34 cellular contexts compared by ENCODE assay signal in the genomic region with DNA sequence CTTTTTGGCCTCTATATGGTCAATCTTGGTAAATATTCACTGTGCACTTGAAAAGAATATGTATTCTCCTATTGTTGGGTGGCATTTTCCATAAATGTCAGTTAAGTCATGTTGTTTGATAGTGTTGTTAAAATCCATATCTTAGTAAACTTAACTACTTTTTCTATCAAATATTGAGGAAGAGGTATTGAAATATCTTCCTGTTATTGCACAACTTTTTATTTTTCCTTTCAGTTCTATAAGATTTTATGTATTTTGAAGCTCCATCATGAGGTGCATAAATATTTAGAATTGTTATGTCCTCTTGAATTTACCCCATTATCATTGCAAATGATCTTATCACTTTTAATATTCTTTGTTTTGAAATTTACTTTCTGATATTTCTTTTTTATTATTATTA. TPM values are rescaled to one million over a fixed set of nuclear protein-coding genes. Genes with fewer than 3 reads are reported as not detected.
"Had no signal": no experiment of that assay in that cellular context is flagged by ENCODE, and none has a peak within 500 bp of the region (broad histone marks: within the 10 kb centered on the region; RNA-seq: fewer than 3 reads in every experiment).

No MANE protein-coding gene starts in this region.

- H3K4me1 ChIP-seq: ascending aorta had no signal

- DNase-seq: activated B cell treated with CpG ODN at 0.5 μM for 24 hours; activated CD4-positive, alpha-beta memory T cell treated with anti-CD3 and anti-CD28 coated beads for 36 hours; activated CD4-positive, alpha-beta T cell treated with anti-CD3 and anti-CD28 coated beads for 4 hours; activated CD4-positive, alpha-beta T cell treated with anti-CD3 and anti-CD28 coated beads, Interleukin-2, amount 10 ng/mL, durations not matched to agents 24 days and 14 days; activated CD4-positive, alpha-beta T cell treated with anti-CD3 and anti-CD28 coated beads, Interleukin-2, amount 50 U/mL, for 1 hour; activated CD4-positive, alpha-beta T cell treated with anti-CD3 and anti-CD28 coated beads, Interleukin-2, amount 50 U/mL, for 4 hours; activated CD4-positive, CD25-positive, alpha-beta regulatory T cell treated with anti-CD3 and anti-CD28 coated beads, Interleukin-2, amount 50 U/mL, for 72 hours; activated CD8-positive, alpha-beta memory T cell treated with anti-CD3 and anti-CD28 coated beads, Interleukin-2, amount 50 U/mL, for 4 hours; activated CD8-positive, alpha-beta T cell treated with anti-CD3 and anti-CD28 coated beads for 36 hours; activated effector memory CD4-positive, alpha-beta T cell treated with Interleukin-2 at 50 U/mL for 16 hours; activated gamma-delta T cell; activated naive CD4-positive, alpha-beta T cell treated with anti-CD3 and anti-CD28 coated beads, Interleukin-2, amount 10 ng/mL, durations not matched to agents 7 days and 5 days; activated naive CD4-positive, alpha-beta T cell treated with Interleukin-2 at 50 U/mL for 16 hours; activated naive CD8-positive, alpha-beta T cell treated with anti-CD3 and anti-CD28 coated beads, Interleukin-2, amount 10 ng/mL, durations not matched to agents 7 days and 5 days; activated naive CD8-positive, alpha-beta T cell treated with anti-CD3 and anti-CD28 coated beads, Interleukin-2, amount 50 U/mL, for 24 hours; activated T-cell treated with anti-CD3 and anti-CD28 coated beads for 4 hours; activated T-cell treated with anti-CD3 and anti-CD28 coated beads, Interleukin-2, amount 50 U/mL, for 1 hour; activated T-cell treated with anti-CD3 and anti-CD28 coated beads, Interleukin-2, amount 50 U/mL, for 4 hours; amygdala; anterior cingulate cortex; caudate nucleus; cerebellar nuclear complex; T-helper 1 cell; T-helper 2 cell; T-helper 9 cell had no signal

- FAIRE-seq: bronchial epithelial cell, TTC549 had no signal

- H3K27me3 ChIP-seq: ascending aorta, cardiac muscle cell had no signal

- H3K36me3 ChIP-seq: ascending aorta, cardiac muscle cell had no signal

- H3K9me3 ChIP-seq: ascending aorta had no signal

- H3K4me3 ChIP-seq: ascending aorta, cardiac muscle cell had no signal

- ATAC-seq: activated CD8-positive, alpha-beta T cell treated with anti-CD3 and anti-CD28 coated beads for 36 hours; activated naive CD8-positive, alpha-beta T cell treated with anti-CD3 and anti-CD28 coated beads, Interleukin-2, amount 50 U/mL, for 24 hours; activated T-cell treated with anti-CD3 and anti-CD28 coated beads, Interleukin-2, amount 50 U/mL, for 4 hours had no signal

- H3K27ac ChIP-seq: ascending aorta, cardiac muscle cell, VCaP had no signal

RNA-seq across cellular contexts. Expression of a gene that starts 3.4 kb away (rescaled TPM):
- total RNA-seq: activated B cell treated with CpG ODN at 0.5 μM for 24 hours; activated CD4-positive, alpha-beta memory T cell treated with anti-CD3 and anti-CD28 coated beads for 36 hours; activated CD4-positive, alpha-beta T cell treated with anti-CD3 and anti-CD28 coated beads, Interleukin-2, amount 10 ng/mL, durations not matched to agents 24 days and 14 days; activated CD8-positive, alpha-beta memory T cell treated with anti-CD3 and anti-CD28 coated beads for 36 hours; activated CD8-positive, alpha-beta T cell treated with anti-CD3 and anti-CD28 coated beads for 36 hours; activated naive CD8-positive, alpha-beta T cell treated with anti-CD3 and anti-CD28 coated beads, Interleukin-2, amount 10 ng/mL, durations not matched to agents 7 days and 5 days; activated T-cell treated with anti-CD3 and anti-CD28 coated beads, Interleukin-2, amount 50 U/mL, for 4 hours; activated T-helper 2 cell treated with anti-CD3 and anti-CD28 coated beads, Interferon-gamma antibody, Interleukin-2, Interleukin-4, amounts not matched to agents 10 μg/mL and 5 μg/mL and 100 μg/mL, durations not matched to agents 14 hours and 24 hours and 36 hours; ascending aorta; bronchial epithelial cell; cardiac muscle cell; chondrocyte had no signal
- polyA plus RNA-seq: adipose tissue, cardiac muscle cell had no signal
